ENCODE assay signal across 30 cellular contexts in genomic region chr6:66663127-66663526, GRCh38.
"Had no signal": no experiment of that assay in that cellular context is flagged by ENCODE, and none has a peak within 500 bp of the region (broad histone marks: within the 10 kb centered on the region; RNA-seq: fewer than 3 reads in every experiment).

No MANE protein-coding gene starts in this region.

- H3K27me3 ChIP-seq: colonic mucosa, heart left ventricle, right atrium auricular region, suprapubic skin, tibial artery had no signal

- H3K9me3 Mint-ChIP-seq: activated T-cell treated with anti-CD3 and anti-CD28 coated beads, Interleukin-2, amount 50 U/mL, for 4 hours had no signal

- H3K4me3 Mint-ChIP-seq: activated CD8-positive, alpha-beta T cell treated with anti-CD3 and anti-CD28 coated beads for 36 hours; activated T-cell treated with anti-CD3 and anti-CD28 coated beads, Interleukin-2, amount 50 U/mL, for 4 hours; activated T-helper 17 cell treated with anti-CD3 and anti-CD28 coated beads, Interleukin-2, amount 50 U/mL, for 72 hours; natural killer cell treated with Interleukin-12 subunit alpha and Interleukin-12 subunit beta and Interleukin-15 and Interleukin-18, amount 100 ng/mL, for 72 hours; stimulated activated naive B cell treated with anti-CD40 and anti-IgM and Interleukin-4, amounts not matched to agents 10 μg/mL and 1 μg/mL and 100 μg/mL, for 72 hours; T-helper 1 cell treated with Interleukin-12 subunit alpha and Interleukin-12 subunit beta and Interleukin-4 antibody, amounts not matched to agents 30 μg/mL and 1 μg/mL, for 36 hours; WTC11 had no signal

- H3K4me1 ChIP-seq: colonic mucosa, heart left ventricle, left ventricle myocardium inferior, parathyroid adenoma, psoas muscle, right atrium auricular region, suprapubic skin, tibial artery had no signal

- H3K27ac Mint-ChIP-seq: activated CD8-positive, alpha-beta T cell treated with anti-CD3 and anti-CD28 coated beads for 36 hours; activated T-helper 17 cell treated with anti-CD3 and anti-CD28 coated beads, Interleukin-2, amount 50 U/mL, for 72 hours; natural killer cell treated with Interleukin-12 subunit alpha and Interleukin-12 subunit beta and Interleukin-15 and Interleukin-18, amount 100 ng/mL, for 72 hours; stimulated activated naive B cell treated with anti-CD40 and anti-IgM and Interleukin-4, amounts not matched to agents 10 μg/mL and 1 μg/mL and 100 μg/mL, for 72 hours; T-helper 1 cell treated with Interleukin-12 subunit alpha and Interleukin-12 subunit beta and Interleukin-4 antibody, amounts not matched to agents 30 μg/mL and 1 μg/mL, for 36 hours; WTC11 had no signal

- DNase-seq: activated CD4-positive, alpha-beta T cell treated with anti-CD3 and anti-CD28 coated beads for 1 hour; activated CD4-positive, alpha-beta T cell treated with anti-CD3 and anti-CD28 coated beads, Interleukin-2, amount 50 U/mL, for 1 hour; activated CD8-positive, alpha-beta T cell treated with anti-CD3 and anti-CD28 coated beads for 36 hours; activated gamma-delta T cell treated with Interleukin-2 at 50 U/mL for 16 hours; activated naive CD4-positive, alpha-beta T cell treated with anti-CD3 and anti-CD28 coated beads, Interleukin-2, amount 50 U/mL, for 16 hours; activated T-cell treated with anti-CD3 and anti-CD28 coated beads, Interleukin-2, amount 50 U/mL, for 4 hours; amniotic stem cell; colonic mucosa; effector memory CD4-positive, alpha-beta T cell; erythroblast; heart left ventricle; hypothalamus; left ventricle myocardium inferior; mucosa of descending colon; occipital lobe; psoas muscle; stimulated activated CD4-positive, alpha-beta T cell treated with anti-CD3 and anti-CD28 coated beads, Interleukin-15, amount 100 ng/mL, for 24 hours; stimulated activated CD4-positive, alpha-beta T cell treated with anti-CD3 and anti-CD28 coated beads, Interleukin-2, amount 100 ng/mL, for 24 hours; stimulated activated naive B cell treated with anti-CD40 and anti-IgM and Interleukin-4, amounts not matched to agents 10 μg/mL and 1 μg/mL and 100 μg/mL, for 72 hours; SW 1271; T1000; tibial artery had no signal

- H3K27ac ChIP-seq: colonic mucosa, heart left ventricle, left ventricle myocardium inferior, parathyroid adenoma, psoas muscle, right atrium auricular region, suprapubic skin, tibial artery had no signal

- H3K36me3 Mint-ChIP-seq: natural killer cell treated with Interleukin-12 subunit alpha and Interleukin-12 subunit beta and Interleukin-15 and Interleukin-18, amount 100 ng/mL, for 72 hours; stimulated activated naive B cell treated with anti-CD40 and anti-IgM and Interleukin-4, amounts not matched to agents 10 μg/mL and 1 μg/mL and 100 μg/mL, for 72 hours had no signal

- H3K4me1 Mint-ChIP-seq: activated T-helper 17 cell treated with anti-CD3 and anti-CD28 coated beads, Interleukin-2, amount 50 U/mL, for 72 hours; stimulated activated naive B cell treated with anti-CD40 and anti-IgM and Interleukin-4, amounts not matched to agents 10 μg/mL and 1 μg/mL and 100 μg/mL, for 72 hours had no signal

- H3K9me3 ChIP-seq: colonic mucosa, heart left ventricle, left ventricle myocardium inferior, psoas muscle, right atrium auricular region, suprapubic skin, tibial artery had no signal

- ATAC-seq: activated CD8-positive, alpha-beta T cell treated with anti-CD3 and anti-CD28 coated beads for 36 hours; activated T-cell treated with anti-CD3 and anti-CD28 coated beads, Interleukin-2, amount 50 U/mL, for 4 hours; activated T-helper 17 cell treated with anti-CD3 and anti-CD28 coated beads, Interleukin-2, amount 50 U/mL, for 72 hours; heart left ventricle; mucosa of descending colon; natural killer cell treated with Interleukin-12 subunit alpha and Interleukin-12 subunit beta and Interleukin-15 and Interleukin-18, amount 100 ng/mL, for 72 hours; psoas muscle; stimulated activated naive B cell treated with anti-CD40 and anti-IgM and Interleukin-4, amounts not matched to agents 10 μg/mL and 1 μg/mL and 100 μg/mL, for 72 hours had no signal

- H3K27me3 Mint-ChIP-seq: activated CD8-positive, alpha-beta T cell treated with anti-CD3 and anti-CD28 coated beads for 36 hours; activated T-helper 17 cell treated with anti-CD3 and anti-CD28 coated beads, Interleukin-2, amount 50 U/mL, for 72 hours; natural killer cell treated with Interleukin-12 subunit alpha and Interleukin-12 subunit beta and Interleukin-15 and Interleukin-18, amount 100 ng/mL, for 72 hours; stimulated activated naive B cell treated with anti-CD40 and anti-IgM and Interleukin-4, amounts not matched to agents 10 μg/mL and 1 μg/mL and 100 μg/mL, for 72 hours had no signal

- H3K4me3 ChIP-seq: colonic mucosa, heart left ventricle, left ventricle myocardium inferior, lung, mucosa of descending colon, psoas muscle, right atrium auricular region, suprapubic skin, tibial artery had no signal

- H2AFZ ChIP-seq: parathyroid adenoma had no signal

- H3K79me2 ChIP-seq: parathyroid adenoma had no signal

- H3K36me3 ChIP-seq: colonic mucosa, heart left ventricle, left ventricle myocardium inferior, right atrium auricular region, suprapubic skin, tibial artery had no signal
